ENCODE assay signal across 13 cellular contexts in the genomic region with DNA sequence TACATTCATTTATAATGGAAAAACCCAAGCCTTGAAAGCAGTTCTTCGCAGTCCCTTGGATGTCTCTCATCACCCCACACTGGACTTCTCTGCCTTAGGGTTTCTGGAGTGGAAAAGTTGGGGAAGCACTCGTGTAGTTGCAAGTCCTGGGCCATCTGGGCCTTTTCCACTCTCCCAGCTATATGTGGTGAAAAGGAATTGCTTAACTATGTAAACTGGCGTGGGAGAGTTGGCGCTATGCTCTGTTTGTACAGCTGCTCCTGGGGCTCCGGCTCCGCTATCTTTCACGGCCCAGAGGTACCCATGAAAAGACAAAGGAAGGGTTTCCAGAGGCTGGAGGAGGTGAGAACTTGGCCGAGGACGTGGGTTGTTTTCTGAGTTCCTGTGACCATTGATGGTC.
A peak's percentile ranks its signal among the peaks of the same experiment; 100 is the strongest.
DNase-seq lines count a peak whose midpoint lies in the region; TF ChIP-seq lines count a peak whose summit lies in the region.
"Had no signal": no experiment of that assay in that cellular context is flagged by ENCODE, and none has a peak within 500 bp of the region (broad histone marks: within the 10 kb centered on the region; RNA-seq: fewer than 3 reads in every experiment).

No MANE protein-coding gene starts in this region.

- no peaks in the 10 kb centered on the region for H3K36me3 ChIP-seq in testis (ENCODE audit: low read depth, missing control alignments)
- no peaks in the 10 kb centered on the region for H3K36me3 ChIP-seq in WERI-Rb-1

- intact Hi-C loops in testis (cut with DNase I; ENCODE audit: low total_unique reads): no loop called here

- TF ChIP-seq CTCF in coronary artery (IDR thresholded peaks at IDR 0.05) (no peak), testis (IDR thresholded peaks at IDR 0.05) (no peak), WERI-Rb-1 (IDR thresholded peaks at IDR 0.05; ENCODE audit: low read depth, low read length) (no peak)

- H3K9me3 ChIP-seq in testis (no peaks in the 10 kb centered on the region), WERI-Rb-1 (ENCODE audit: severe bottlenecking) (no peaks in the 10 kb centered on the region)

- peak; percentile 83 for DNase-seq in COLO668 (lab: John Stamatoyannopoulos, UW; ENCODE audit: unreplicated experiment)
- peak; percentile 10 for DNase-seq in NCI-H446 treated with DMSO at 0.1 percent for 48 hours (lab: John Stamatoyannopoulos, UW)
- DNase-seq in coronary artery (ENCODE audit: low spot score): no peak
- DNase-seq in mucosa of gallbladder (ENCODE audit: low spot score): peak; percentile 52
- DNase-seq in testis: no peak
- no peak for DNase-seq in OCI-M1 (lab: John Stamatoyannopoulos, UW)
- no peak for DNase-seq in activated gamma-delta T cell treated with Interleukin-2 at 50 U/mL for 16 hours
- DNase-seq in WERI-Rb-1: no peak
- DNase-seq: activated CD4-positive, alpha-beta T cell treated with anti-CD3 and anti-CD28 coated beads, Interleukin-2, amount 50 U/mL, for 4 hours; activated naive CD8-positive, alpha-beta T cell treated with anti-CD3 and anti-CD28 coated beads, Interleukin-2, amount 10 ng/mL, durations not matched to agents 7 days and 5 days; C1 segment of cervical spinal cord; HFFc6 had no signal

- H3K4me3 ChIP-seq in coronary artery (no peak overlapping the region), testis (no peak overlapping the region), WERI-Rb-1 (ENCODE audit: low read depth, low read length) (no peak overlapping the region)
- H3K4me3 ChIP-seq: SK-N-MC had no signal

- H3K27me3 ChIP-seq in testis (no peaks in the 10 kb centered on the region), WERI-Rb-1 (ENCODE audit: insufficient read depth, low read depth, severe bottlenecking) (no peaks in the 10 kb centered on the region)

- TF ChIP-seq POLR2A in testis (IDR thresholded peaks at IDR 0.05): no peak

- WGBS in testis, 2 donors: 65 to 74% methylated on average over 9 of the region's 9 CpGs

- peaks cover 17% of the 10 kb centered on the region for H3K4me1 ChIP-seq in testis

- peak overlapping the region; percentile 9 to 18 for H3K27ac ChIP-seq in coronary artery
- H3K27ac ChIP-seq in testis: no peak overlapping the region
- H3K27ac ChIP-seq in WERI-Rb-1: no peak overlapping the region
- H3K27ac ChIP-seq: SK-N-MC had no signal

Comparison
In these comparisons a context has a peak if more than half of its experiments do, and no peak if none do; other contexts are left out.
1. DNase-seq: peak in COLO668 (single experiment), NCI-H446 treated with DMSO at 0.1 percent for 48 hours (single experiment) and mucosa of gallbladder (single experiment); none in coronary artery (single experiment), testis (single experiment), OCI-M1 (single experiment), activated gamma-delta T cell treated with Interleukin-2 at 50 U/mL for 16 hours (single experiment) and WERI-Rb-1 (single experiment).
2. H3K27ac ChIP-seq: peak in coronary artery (2 of 2); none in testis (0 of 2) and WERI-Rb-1 (single experiment).